8 cellular contexts compared by ENCODE assay signal in the genomic region with DNA sequence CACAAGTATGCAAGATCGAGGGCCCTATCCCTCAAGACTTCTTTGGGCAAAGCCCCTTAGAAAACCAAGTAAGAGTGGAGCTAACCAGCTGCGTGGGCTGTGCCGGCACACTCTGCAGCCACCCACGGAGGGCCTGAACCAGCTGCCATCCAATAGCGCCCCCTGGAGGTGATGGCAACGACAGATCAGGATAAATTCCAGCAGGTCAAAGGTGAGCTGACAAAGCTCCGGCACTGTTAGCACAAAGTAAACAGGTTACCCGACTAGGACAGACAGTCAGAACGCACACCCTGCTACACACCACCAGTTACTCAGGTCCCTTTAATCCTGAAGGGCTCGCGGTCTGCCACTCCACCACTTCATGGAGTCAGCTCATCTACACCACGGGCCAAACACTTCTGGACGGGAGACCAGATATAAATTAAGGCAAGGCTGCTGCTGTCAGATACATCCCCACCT. TPM values are rescaled to one million over a fixed set of nuclear protein-coding genes. Genes with fewer than 3 reads are reported as not detected.
DNase-seq lines count a peak whose midpoint lies in the region; ATAC-seq and TF ChIP-seq lines count a peak whose summit lies in the region.

No MANE protein-coding gene starts in this region.

- H3K27me3 ChIP-seq in BE2C (no peaks in the 10 kb centered on the region), H7 (ENCODE audit: control insufficient read depth, insufficient read depth, low read length) (no peaks in the 10 kb centered on the region), SJCRH30 (no peaks in the 10 kb centered on the region), heart right ventricle (no peaks in the 10 kb centered on the region), gastrocnemius medialis (no peaks in the 10 kb centered on the region)

- ATAC-seq in heart right ventricle (peak in 7 of 8 donors; percentile 20 to 57 (median 48)), gastrocnemius medialis (no peak), GM21360 (IDR thresholded peaks at IDR 0.05; ENCODE audit: unreplicated experiment) (no peak), GM19452 (IDR thresholded peaks at IDR 0.05; ENCODE audit: unreplicated experiment) (no peak)

- H3K36me3 ChIP-seq in BE2C = peaks cover 45% of the 10 kb centered on the region
- peaks cover 32% of the 10 kb centered on the region for H3K36me3 ChIP-seq in H7 (replicated peaks; ENCODE audit: control insufficient read depth, insufficient read depth, low read length)
- peaks cover 74% of the 10 kb centered on the region for H3K36me3 ChIP-seq in SJCRH30
- peaks cover 0 to 68% (median 31%) of the 10 kb centered on the region in 9 donors for H3K36me3 ChIP-seq in heart right ventricle
- peaks cover 0 to 35% of the 10 kb centered on the region in 2 donors for H3K36me3 ChIP-seq in gastrocnemius medialis

- CTCF ChIA-PET in activated naive CD4-positive, alpha-beta T cell treated with anti-CD3 and anti-CD28 coated beads for 36 hours (lab: Charles Lee) = interaction anchor here (0.5 to 14.0 kb wide), 37 partner anchors 9 to 412 kb away, joined by 3 to 271 read pairs (median 5); a partner anchor contains a TSS

- TF ChIP-seq POLR2A in gastrocnemius medialis (IDR thresholded peaks at IDR 0.05) = no peak

- H3K4me3 ChIP-seq in BE2C (ENCODE audit: low read depth, low read length) (no peak overlapping the region), H7 (ENCODE audit: insufficient read depth, low read depth, low read length) (no peak overlapping the region), SJCRH30 (no peak overlapping the region), heart right ventricle (no peak overlapping the region), gastrocnemius medialis (no peak overlapping the region)

- H3K4me1 Mint-ChIP-seq in activated naive CD4-positive, alpha-beta T cell treated with anti-CD3 and anti-CD28 coated beads for 36 hours (ENCODE audit: low read depth) = peaks cover 71% of the 10 kb centered on the region

- H3K36me3 Mint-ChIP-seq in activated naive CD4-positive, alpha-beta T cell treated with anti-CD3 and anti-CD28 coated beads for 36 hours (ENCODE audit: low read depth) = peaks cover 35% of the 10 kb centered on the region

- in situ Hi-C loops in gastrocnemius medialis (cut with MboI; ENCODE audit: low sequenced_read_pairs in 4 of 4) = no loop called here

- 34 to 37% methylated on average over 13 of the region's 13 CpGs for WGBS in heart right ventricle, 2 donors

- H3K9me3 ChIP-seq in BE2C (no peaks in the 10 kb centered on the region), SJCRH30 (replicated peaks) (no peaks in the 10 kb centered on the region), heart right ventricle (no peaks in the 10 kb centered on the region), gastrocnemius medialis (no peaks in the 10 kb centered on the region)

- intact Hi-C loops in activated naive CD4-positive, alpha-beta T cell treated with anti-CD3 and anti-CD28 coated beads for 36 hours (cut with micrococcal nuclease) = loop anchor here (1.0 to 10.0 kb wide), 2 partner anchors 244 to 487 kb away; no protein-coding TSS in a partner anchor
- intact Hi-C loops in heart right ventricle (cut with DNase I) = loop anchor here in 6 of 10 donors (5.0 to 10.0 kb wide), 5 partner anchors 54 to 244 kb away; a partner anchor contains a TSS
- intact Hi-C loops in gastrocnemius medialis (cut with DNase I; ENCODE audit: low total_unique reads) = no loop called here

- H3K4me3 Mint-ChIP-seq in activated naive CD4-positive, alpha-beta T cell treated with anti-CD3 and anti-CD28 coated beads for 36 hours = no peak overlapping the region

- H3K4me1 ChIP-seq in BE2C (no peaks in the 10 kb centered on the region), SJCRH30 (peaks cover 11% of the 10 kb centered on the region), heart right ventricle (peaks cover 0 to 39% (median 27%) of the 10 kb centered on the region in 9 donors), gastrocnemius medialis (peaks cover 15 to 16% of the 10 kb centered on the region in 2 donors)

- no peak overlapping the region for H3K27ac ChIP-seq in SJCRH30
- H3K27ac ChIP-seq in heart right ventricle = no peak overlapping the region
- H3K27ac ChIP-seq in gastrocnemius medialis = no peak overlapping the region

- no peak overlapping the region for H3K27ac Mint-ChIP-seq in activated naive CD4-positive, alpha-beta T cell treated with anti-CD3 and anti-CD28 coated beads for 36 hours

- TF ChIP-seq CTCF in BE2C (IDR thresholded peaks at IDR 0.05; ENCODE audit: low read depth, low read length) (peak; percentile 85), heart right ventricle (IDR thresholded peaks at IDR 0.05) (peak; percentile 49 to 80 (median 75)), gastrocnemius medialis (IDR thresholded peaks at IDR 0.05 in 4 of 5, conservative IDR thresholded peaks at IDR 0.05 in 1 of 5) (peak in 4 of 5 experiments; percentile 44 to 60 (median 54))

- H3K9me3 Mint-ChIP-seq in activated naive CD4-positive, alpha-beta T cell treated with anti-CD3 and anti-CD28 coated beads for 36 hours = no peaks in the 10 kb centered on the region

- H3K27me3 Mint-ChIP-seq in activated naive CD4-positive, alpha-beta T cell treated with anti-CD3 and anti-CD28 coated beads for 36 hours (ENCODE audit: low read depth) = no peaks in the 10 kb centered on the region

- DNase-seq in BE2C (peak; percentile 75), H7 (peak; percentile 91), SJCRH30 (peak; percentile 97 to 100), heart right ventricle (peak; percentile 60 to 62), gastrocnemius medialis (peak in 1 of 2 donors; percentile 30)
- DNase-seq in activated naive CD4-positive, alpha-beta T cell treated with anti-CD3 and anti-CD28 coated beads for 36 hours = peak; percentile 87

RNA-seq across cellular contexts. Expression of a gene that starts 4.9 kb away (rescaled TPM):
- polyA plus RNA-seq in BE2C (2012; ENCODE audit: insufficient read depth, insufficient read length, low read depth) = 16.8 TPM
- total RNA-seq in H7 (2014; rRNA removed; shearing (Covaris generic)) = 11.6 and 13.0 TPM in 2 replicates
- 91.0 and 101 TPM in 2 replicates for total RNA-seq in SJCRH30 (2014; rRNA removed; shearing (Covaris generic))
- total RNA-seq in activated naive CD4-positive, alpha-beta T cell treated with anti-CD3 and anti-CD28 coated beads for 36 hours = 1 to 10 TPM; 5.1 to 5.5 TPM
- total RNA-seq in heart right ventricle (1 to 10 TPM; 2.7 to 4.3 (median 3.6) TPM), gastrocnemius medialis (1 to 10 TPM; 2.2 to 3.8 (median 2.8) TPM)
- 1 to 10 TPM; 1.2 to 1.3 TPM for polyA plus RNA-seq in heart right ventricle

RNA-seq across cellular contexts. Expression of a gene that starts 14.9 kb away (rescaled TPM):
- polyA plus RNA-seq in BE2C (2012; ENCODE audit: insufficient read depth, insufficient read length, low read depth) = 1.8 TPM
- 1.00 and 1.2 TPM in 2 replicates for total RNA-seq in H7 (2014; rRNA removed; shearing (Covaris generic))
- not detected in 2 replicates for total RNA-seq in SJCRH30 (2014; rRNA removed; shearing (Covaris generic))
- under 1 TPM in 1 of 2 experiments, not detected in 1; 0.48 TPM for total RNA-seq in activated naive CD4-positive, alpha-beta T cell treated with anti-CD3 and anti-CD28 coated beads for 36 hours
- total RNA-seq in heart right ventricle (not detected), gastrocnemius medialis (not detected)
- not detected for polyA plus RNA-seq in heart right ventricle

RNA-seq across cellular contexts. Expression of a gene that starts 44.1 kb away (rescaled TPM):
- 1.8 TPM for polyA plus RNA-seq in BE2C (2012; ENCODE audit: insufficient read depth, insufficient read length, low read depth)
- total RNA-seq in H7 (2014; rRNA removed; shearing (Covaris generic)) = 0.63 and 0.66 TPM in 2 replicates
- 0.03 and 0.06 TPM in 2 replicates for total RNA-seq in SJCRH30 (2014; rRNA removed; shearing (Covaris generic))
- total RNA-seq in activated naive CD4-positive, alpha-beta T cell treated with anti-CD3 and anti-CD28 coated beads for 36 hours = under 1 TPM; 0.54 to 0.69 TPM
- total RNA-seq in heart right ventricle (under 1 TPM in 8 of 10 donors, not detected in 2; 0.12 to 0.32 (median 0.23) TPM), gastrocnemius medialis (1 to 10 TPM in 1 of 4 donors, under 1 TPM in 3; 0.56 to 1.1 (median 0.67) TPM)
- under 1 TPM; 0.12 to 0.59 TPM for polyA plus RNA-seq in heart right ventricle

RNA-seq across cellular contexts. Expression of a gene that starts 48.5 kb away (rescaled TPM):
- not detected for polyA plus RNA-seq in BE2C (2012; ENCODE audit: insufficient read depth, insufficient read length, low read depth)
- 0.24 and 0.59 TPM in 2 replicates for total RNA-seq in H7 (2014; rRNA removed; shearing (Covaris generic))
- total RNA-seq in SJCRH30 (2014; rRNA removed; shearing (Covaris generic)) = 0.02 TPM in 1 of 2 replicates, not detected in the other
- total RNA-seq in activated naive CD4-positive, alpha-beta T cell treated with anti-CD3 and anti-CD28 coated beads for 36 hours = 1 to 10 TPM; 1.4 to 1.5 TPM
- total RNA-seq in heart right ventricle (under 1 TPM in 1 of 10 donors, not detected in 9; 0.08 TPM), gastrocnemius medialis (1 to 10 TPM in 1 of 4 donors, under 1 TPM in 1, not detected in 2; 0.56 to 1.2 TPM)
- under 1 TPM in 1 of 2 donors, not detected in 1; 0.01 TPM for polyA plus RNA-seq in heart right ventricle

Comparison
In these comparisons a context has a peak if more than half of its experiments do, and no peak if none do; other contexts are left out.
1. ATAC-seq: peak in heart right ventricle (7 of 8); none in gastrocnemius medialis (0 of 2), GM21360 (single experiment) and GM19452 (single experiment).
2. Peak in every context shown above with its lines, with median percentiles within 50 percentile points of each other: CTCF ChIP-seq.